In the genomic region with DNA sequence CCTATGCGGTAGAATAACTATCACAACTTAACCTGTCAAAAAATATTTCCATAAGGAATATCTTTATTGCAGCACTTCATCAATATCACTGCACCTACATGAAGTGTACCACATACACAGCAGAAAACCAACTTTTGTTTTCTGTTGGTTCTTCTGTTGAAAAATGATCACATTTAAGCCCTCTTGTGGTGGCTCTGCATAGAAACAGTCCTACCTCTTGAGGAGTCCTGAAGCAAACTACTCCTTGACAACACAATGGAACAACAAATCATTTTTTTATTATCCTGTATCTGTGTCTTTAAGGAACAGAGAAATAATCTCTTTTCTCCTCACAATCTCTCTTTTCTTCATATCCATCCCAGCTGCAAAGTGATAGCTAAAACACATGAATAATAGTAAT, we compare ENCODE assay signal across 9 cellular contexts. TPM values are rescaled to one million over a fixed set of nuclear protein-coding genes. Genes with fewer than 3 reads are reported as not detected.
DNase-seq lines count a peak whose midpoint lies in the region; ATAC-seq and TF ChIP-seq lines count a peak whose summit lies in the region.
"Had no signal": no experiment of that assay in that cellular context is flagged by ENCODE, and none has a peak within 500 bp of the region (broad histone marks: within the 10 kb centered on the region; RNA-seq: fewer than 3 reads in every experiment).

No MANE protein-coding gene starts in this region.

- CTCF ChIA-PET in Caco-2 (lab: Charles Lee) (no interaction called here), HEK293 (lab: Yijun Ruan, JAX) (interaction anchor here (0.7 to 1.3 kb wide), 5 partner anchors 67 to 1454 kb away, joined by 3 to 9 read pairs (median 5); no protein-coding TSS in a partner anchor)

- ATAC-seq in GM21737 (IDR thresholded peaks at IDR 0.05; ENCODE audit: unreplicated experiment) = no peak
- ATAC-seq in GM18520 (IDR thresholded peaks at IDR 0.05; ENCODE audit: unreplicated experiment) = no peak

- H3K4me1 ChIP-seq in Caco-2 (no peaks in the 10 kb centered on the region), HEK293 (ENCODE audit: control insufficient read depth, insufficient read depth, low read length) (no peaks in the 10 kb centered on the region), prostate gland (replicated peaks) (no peaks in the 10 kb centered on the region)
- H3K4me1 ChIP-seq: upper lobe of left lung had no signal

- BruUV-seq in Caco-2 (replicated peaks; lab: Mats Ljungman, UMichigan) = no TSS peak

- POLR2A ChIA-PET in Caco-2 (lab: Charles Lee) = no interaction called here
- POLR2A ChIA-PET in HEK293 (lab: Yijun Ruan, JAX) = no interaction called here

- no peak overlapping the region for H3K27ac Mint-ChIP-seq in Caco-2 (ENCODE audit: unreplicated experiment)

- H3K27me3 Mint-ChIP-seq in Caco-2 (ENCODE audit: insufficient read depth, unreplicated experiment) = peaks cover under 1% of the 10 kb centered on the region

- TF ChIP-seq POLR2A in prostate gland (IDR thresholded peaks at IDR 0.05) = no peak

- DNase-seq in Caco-2 (peak in 1 of 2 experiments; percentile 15), SK-MEL-5 (ENCODE audit: low read depth, low spot score) (peak; percentile 55), iPS-NIHi7 (ENCODE audit: extremely low spot score) (peak; percentile 31), prostate gland (ENCODE audit: low spot score) (no peak), retina (no peak)
- DNase-seq: upper lobe of left lung had no signal

- H3K27ac ChIP-seq in HEK293 (ENCODE audit: extremely low read depth, low read depth, low read length) = no peak overlapping the region
- H3K27ac ChIP-seq in prostate gland = no peak overlapping the region
- H3K27ac ChIP-seq: upper lobe of left lung had no signal

- H3K4me3 Mint-ChIP-seq in Caco-2 (ENCODE audit: unreplicated experiment) = no peak overlapping the region

- TF ChIP-seq CTCF in Caco-2 (IDR thresholded peaks at IDR 0.05; ENCODE audit: insufficient read depth in 1 of 2, low read depth in 1 of 2, low read length in 1 of 2, severe bottlenecking in 1 of 2, unreplicated experiment in 1 of 2) (peak; percentile 29 to 53), HEK293 (tag by site-specific recombination; IDR thresholded peaks at IDR 0.05) (0 out of 2 replicates have a peak, but pooled peaks have one; percentile 13), prostate gland (IDR thresholded peaks at IDR 0.05) (peak in 1 of 4 experiments; percentile 10)

- H3K4me3 ChIP-seq in Caco-2 (ENCODE audit: low read depth, low read length) (no peak overlapping the region), HEK293 (ENCODE audit: low read depth, low read length) (no peak overlapping the region), prostate gland (no peak overlapping the region)
- H3K4me3 ChIP-seq: upper lobe of left lung had no signal

- H3K36me3 ChIP-seq in Caco-2 (ENCODE audit: control insufficient read depth, insufficient read depth, low read length) = no peaks in the 10 kb centered on the region
- H3K36me3 ChIP-seq in HEK293 (ENCODE audit: control insufficient read depth in 2 of 2, insufficient read depth in 1 of 2, low read length in 2 of 2) = no peaks in the 10 kb centered on the region
- no peaks in the 10 kb centered on the region for H3K36me3 ChIP-seq in prostate gland
- H3K36me3 ChIP-seq: upper lobe of left lung had no signal

- H3K4me1 Mint-ChIP-seq in Caco-2 (ENCODE audit: low read depth, unreplicated experiment) = no peaks in the 10 kb centered on the region

- in situ Hi-C loops in SK-MEL-5 (cut with HindIII; ENCODE audit: low pct_unique_long_range_greater_than_20kb, low sequenced_read_pairs) = no loop called here

- intact Hi-C loops in Caco-2 (cut with micrococcal nuclease; ENCODE audit: unreplicated experiment) = loop anchor here (1.0 kb wide), 1 partner anchor 78 kb away; no protein-coding TSS in a partner anchor
- intact Hi-C loops in prostate gland (cut with DNase I) = no loop called here

- no peaks in the 10 kb centered on the region for H3K36me3 Mint-ChIP-seq in Caco-2 (ENCODE audit: insufficient read depth, unreplicated experiment)

- H3K9me3 ChIP-seq in Caco-2 (no peaks in the 10 kb centered on the region), HEK293 (ENCODE audit: control insufficient read depth, insufficient read depth, low read depth, low read length) (no peaks in the 10 kb centered on the region), prostate gland (no peaks in the 10 kb centered on the region)
- H3K9me3 ChIP-seq: upper lobe of left lung had no signal

- H3K27me3 ChIP-seq in Caco-2 (replicated peaks; ENCODE audit: control insufficient read depth, insufficient read depth, low read length) = no peaks in the 10 kb centered on the region
- H3K27me3 ChIP-seq in prostate gland (replicated peaks; ENCODE audit: insufficient read depth) = no peaks in the 10 kb centered on the region
- H3K27me3 ChIP-seq: upper lobe of left lung had no signal

- WGBS in prostate gland = 94% methylated on average over 1 of the region's 1 CpG

- H3K9me3 Mint-ChIP-seq in Caco-2 (ENCODE audit: unreplicated experiment) = no peaks in the 10 kb centered on the region

TF ChIP-seq in HEK293, 187 proteins besides CTCF, POLR2A, EP300 and RAD21:
- TF ChIP-seq ZNF624 (tag by site-specific recombination; IDR thresholded peaks at IDR 0.05) (no peak), ZBTB48 (tag by site-specific recombination; IDR thresholded peaks at IDR 0.05) (no peak)

RNA-seq across cellular contexts. Expression of gene ATOH1, which starts 39.8 kb away (rescaled TPM):
- not detected in 2 replicates for total RNA-seq in Caco-2 (2022)
- total RNA-seq in SK-MEL-5 (2014; rRNA removed; shearing (Covaris generic)) = not detected in 2 replicates
- polyA plus RNA-seq in SK-MEL-5 (2015; cell fraction: cytosol; rRNA removed) = not detected in 2 replicates
- polyA plus RNA-seq in SK-MEL-5 (2015; cell fraction: nucleus; rRNA removed) = not detected in 2 replicates
- not detected for total RNA-seq in prostate gland
- total RNA-seq: upper lobe of left lung had no signal

Comparison
In these comparisons a context has a peak if more than half of its experiments do, and no peak if none do; other contexts are left out.
1. DNase-seq: peak in SK-MEL-5 (single experiment) and iPS-NIHi7 (single experiment); none in prostate gland (single experiment) and retina (single experiment).